ENCODE assay signal across 12 cellular contexts in genomic region chr12:102543494-102543893, GRCh38.
DNase-seq lines count a peak whose midpoint lies in the region; FAIRE-seq and TF ChIP-seq lines count a peak whose summit lies in the region.
"Had no signal": no experiment of that assay in that cellular context is flagged by ENCODE, and none has a peak within 500 bp of the region (broad histone marks: within the 10 kb centered on the region; RNA-seq: fewer than 3 reads in every experiment).

No MANE protein-coding gene starts in this region.

- peaks cover 8% of the 10 kb centered on the region for H3K4me1 ChIP-seq in astrocyte (ENCODE audit: insufficient read depth, low read length)

- no peak for TF ChIP-seq POLR2A in GM12892 (IDR thresholded peaks at IDR 0.05; ENCODE audit: low read depth, low read length)

- no peak for FAIRE-seq in astrocyte (lab: Jason Lieb, UNC)
- no peak for FAIRE-seq in GM12892 (lab: Jason Lieb, UNC)

- TF ChIP-seq CTCF in HFF-Myc (IDR thresholded peaks at IDR 0.05; ENCODE audit: low read depth, low read length, missing control alignments) (peak; percentile 34), astrocyte (IDR thresholded peaks at IDR 0.05; ENCODE audit: insufficient read depth, low read depth, low read length) (peak; percentile 10), retinal pigment epithelial cell (conservative IDR thresholded peaks at IDR 0.05; ENCODE audit: low read depth, low read length) (peak; percentile 43)

- H3K79me2 ChIP-seq in astrocyte (ENCODE audit: insufficient read depth, low read length), result no peaks in the 10 kb centered on the region

- H3K9me3 Mint-ChIP-seq in astrocyte (ENCODE audit: unreplicated experiment) (no peaks in the 10 kb centered on the region), immature natural killer cell (no peaks in the 10 kb centered on the region)

- no peaks in the 10 kb centered on the region for H3K9me3 ChIP-seq in astrocyte (ENCODE audit: insufficient read depth, low read depth, low read length)

- H3K9ac ChIP-seq in astrocyte (ENCODE audit: low read length), result no peak overlapping the region

- H3K4me3 Mint-ChIP-seq in astrocyte (ENCODE audit: unreplicated experiment) (no peak overlapping the region), immature natural killer cell (no peak overlapping the region)
- H3K4me3 Mint-ChIP-seq: natural killer cell had no signal

- H3K27me3 Mint-ChIP-seq in astrocyte (ENCODE audit: low read depth, unreplicated experiment) (no peaks in the 10 kb centered on the region), immature natural killer cell (ENCODE audit: low read depth in 3 of 3) (peaks cover 0 to 9% (median 0%) of the 10 kb centered on the region in 3 donors)

- no peak overlapping the region for H2AFZ ChIP-seq in astrocyte (ENCODE audit: low read depth, low read length)

- no peaks in the 10 kb centered on the region for H3K27me3 ChIP-seq in astrocyte (ENCODE audit: insufficient read depth, low read length)

- no peak overlapping the region for H3K27ac Mint-ChIP-seq in astrocyte (ENCODE audit: unreplicated experiment)
- no peak overlapping the region for H3K27ac Mint-ChIP-seq in immature natural killer cell
- H3K27ac Mint-ChIP-seq: natural killer cell had no signal

- no peaks in the 10 kb centered on the region for H4K20me1 ChIP-seq in astrocyte (ENCODE audit: insufficient read depth, low read length)

- no peak overlapping the region for H3K4me2 ChIP-seq in astrocyte (ENCODE audit: low read length)

- H3K36me3 Mint-ChIP-seq in astrocyte (ENCODE audit: low read depth, unreplicated experiment), result no peaks in the 10 kb centered on the region
- H3K36me3 Mint-ChIP-seq in immature natural killer cell, result no peaks in the 10 kb centered on the region
- H3K36me3 Mint-ChIP-seq: natural killer cell had no signal

- no peak overlapping the region for H3K27ac ChIP-seq in astrocyte (ENCODE audit: low read depth, low read length)

- DNase-seq in NCI-H82 (lab: John Stamatoyannopoulos, UW) (peak; percentile 30), NCI-H82 treated with DMSO at 0.1 percent for 48 hours (lab: John Stamatoyannopoulos, UW; ENCODE audit: unreplicated experiment) (no peak), HFF-Myc (ENCODE audit: extremely low read depth, low read depth) (no peak), astrocyte (ENCODE audit: low read depth) (no peak), retinal pigment epithelial cell (ENCODE audit: low read depth) (no peak), NCI-H2227 (lab: John Stamatoyannopoulos, UW; ENCODE audit: unreplicated experiment) (no peak), GM12892 (ENCODE audit: insufficient read length) (no peak), immature natural killer cell (no peak)
- DNase-seq: ACHN, aorta, natural killer cell, NCI-H2171 had no signal

- H3K4me3 ChIP-seq in HFF-Myc (replicated peaks; ENCODE audit: low read depth, low read length) (no peak overlapping the region), astrocyte (ENCODE audit: insufficient read depth, low read depth, low read length) (no peak overlapping the region), retinal pigment epithelial cell (ENCODE audit: low read length) (no peak overlapping the region)

- no peaks in the 10 kb centered on the region for H3K36me3 ChIP-seq in astrocyte (ENCODE audit: insufficient read depth, low read length)

- peaks cover 43% of the 10 kb centered on the region for H3K4me1 Mint-ChIP-seq in astrocyte (ENCODE audit: low read depth, unreplicated experiment)
- H3K4me1 Mint-ChIP-seq in immature natural killer cell, result no peaks in the 10 kb centered on the region
- H3K4me1 Mint-ChIP-seq: natural killer cell had no signal
